In the genomic region with DNA sequence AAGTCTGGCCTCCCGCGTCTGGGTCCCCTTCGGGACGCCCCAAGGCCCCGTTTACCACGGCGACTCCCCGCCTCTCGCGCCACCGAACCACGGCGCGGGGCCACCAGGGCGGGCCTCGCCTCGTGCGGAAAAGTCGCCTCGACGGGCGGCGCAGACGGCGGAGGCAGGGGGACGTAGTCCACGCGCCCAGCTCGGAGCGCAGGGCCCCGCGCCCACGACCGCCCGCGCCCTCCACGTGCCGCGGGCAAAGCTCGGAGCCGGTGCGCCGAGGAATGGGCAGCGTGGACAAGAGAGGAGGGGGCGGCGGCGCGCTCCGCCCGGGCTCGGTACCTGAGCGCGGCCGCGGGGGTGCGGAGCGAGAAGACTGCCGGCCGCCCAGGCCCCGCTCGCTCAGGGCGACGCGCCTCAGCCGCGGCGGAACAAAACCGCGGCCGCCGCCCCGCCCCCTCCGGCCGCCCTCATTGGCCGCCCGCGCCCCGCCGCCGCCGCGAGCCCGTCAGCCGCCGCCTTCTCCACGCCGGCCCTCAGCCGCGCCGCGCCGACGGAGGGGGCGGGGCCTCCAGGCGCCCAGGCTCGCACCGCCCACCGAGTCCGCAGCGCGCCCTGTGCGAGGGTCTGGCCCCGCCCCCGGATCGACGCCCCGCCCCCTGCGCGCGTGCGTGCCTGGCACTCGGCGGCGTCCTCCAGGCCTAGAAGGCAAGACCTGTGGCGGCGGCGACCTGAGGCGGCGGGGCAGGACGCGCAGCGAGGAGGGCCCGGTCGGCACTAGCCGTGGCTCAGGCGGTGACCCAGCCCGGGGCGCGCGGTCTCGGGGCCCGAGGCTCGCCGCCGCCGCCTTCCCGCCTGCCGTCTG, we compare ENCODE assay signal across 8 cellular contexts. TPM values are rescaled to one million over a fixed set of nuclear protein-coding genes. Genes with fewer than 3 reads are reported as not detected.
DNase-seq lines count a peak whose midpoint lies in the region; ATAC-seq, FAIRE-seq and TF ChIP-seq lines count a peak whose summit lies in the region.

A gene with protein sequence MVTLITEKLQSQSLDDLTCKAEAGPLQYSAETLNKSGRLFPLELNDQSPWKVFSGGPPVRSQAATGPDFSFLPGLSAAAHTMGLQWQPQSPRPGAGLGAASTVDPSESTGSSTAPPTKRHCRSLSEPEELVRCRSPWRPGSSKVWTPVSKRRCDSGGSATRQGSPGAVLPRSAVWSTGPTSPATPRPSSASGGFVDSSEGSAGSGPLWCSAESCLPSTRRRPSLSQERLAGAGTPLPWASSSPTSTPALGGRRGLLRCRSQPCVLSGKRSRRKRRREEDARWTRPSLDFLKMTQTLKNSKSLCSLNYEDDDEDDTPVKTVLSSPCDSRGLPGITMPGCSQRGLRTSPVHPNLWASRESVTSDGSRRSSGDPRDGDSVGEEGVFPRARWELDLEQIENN (minus strand): TSS at position 411 of the 853 bp plus-strand sequence. CDS start 15,572 bp downstream, outside the sequence.

- 0 to 2% (median 2%) methylated on average over 60 to 138 of the region's 138 CpGs for WGBS in ovary, 3 donors

- no peaks in the 10 kb centered on the region for H3K36me3 Mint-ChIP-seq in activated naive CD8-positive, alpha-beta T cell treated with anti-CD3 and anti-CD28 coated beads for 36 hours

- DNase-seq in GDM1 (lab: John Stamatoyannopoulos, UW), result peak; percentile 86
- peak; percentile 70 for DNase-seq in H54 (ENCODE audit: insufficient read length, low spot score)
- peak; percentile 90 for DNase-seq in MM.1S
- DNase-seq in SKM-1 treated with dmso at 0.1 percent for 144 hours (lab: John Stamatoyannopoulos, UW; ENCODE audit: unreplicated experiment), result peak; percentile 92
- DNase-seq in activated naive CD8-positive, alpha-beta T cell treated with anti-CD3 and anti-CD28 coated beads for 36 hours, result peak; percentile 96
- DNase-seq in head of caudate nucleus, result peak; percentile 71 to 95 (median 88)
- DNase-seq in ovary, result peak; percentile 93 to 97 (median 95)
- peak; percentile 40 for DNase-seq in thoracic aorta (ENCODE audit: low spot score)

- peak within 1 kb of the TSS; percentile 75 for H3K27ac Mint-ChIP-seq in activated naive CD8-positive, alpha-beta T cell treated with anti-CD3 and anti-CD28 coated beads for 36 hours

- H3K27me3 Mint-ChIP-seq in activated naive CD8-positive, alpha-beta T cell treated with anti-CD3 and anti-CD28 coated beads for 36 hours, result no peaks in the 10 kb centered on the region

- H3K36me3 ChIP-seq in MM.1S (replicated peaks; ENCODE audit: insufficient read depth, low read length) (no peaks in the 10 kb centered on the region), ovary (no peaks in the 10 kb centered on the region), thoracic aorta (no peaks in the 10 kb centered on the region)

- H2AFZ ChIP-seq in MM.1S (ENCODE audit: low read length), result peak within 1 kb of the TSS; percentile 93

- peaks cover 3% of the 10 kb centered on the region for H3K9me3 Mint-ChIP-seq in activated naive CD8-positive, alpha-beta T cell treated with anti-CD3 and anti-CD28 coated beads for 36 hours

- FAIRE-seq in H54 (lab: Jason Lieb, UNC), result no peak

- H3K4me1 ChIP-seq in MM.1S (ENCODE audit: low read length) (peaks cover 11% of the 10 kb centered on the region), ovary (ENCODE audit: insufficient read depth) (peaks cover 4% of the 10 kb centered on the region), thoracic aorta (ENCODE audit: control insufficient read depth in 1 of 2, low read depth in 2 of 2) (peaks cover 0 to 14% of the 10 kb centered on the region in 2 donors)

- intact Hi-C loops in head of caudate nucleus (cut with DNase I), result no loop called here
- intact Hi-C loops in ovary (cut with DNase I), result no loop called here

- peak within 1 kb of the TSS; percentile 77 for H3K4me3 Mint-ChIP-seq in activated naive CD8-positive, alpha-beta T cell treated with anti-CD3 and anti-CD28 coated beads for 36 hours

- H3K4me2 ChIP-seq in MM.1S (ENCODE audit: low read depth, low read length), result peak within 1 kb of the TSS; percentile 68

- H3F3A ChIP-seq in MM.1S (ENCODE audit: insufficient read depth, low read length), result peaks cover 10% of the 10 kb centered on the region; the same call in 1 of the 2 replicates

- H3K27ac ChIP-seq in MM.1S (ENCODE audit: low read length) (no peak within 1 kb of the TSS), ovary (peak within 1 kb of the TSS; percentile 63 to 80), thoracic aorta (peak within 1 kb of the TSS; percentile 67 to 71)

- H3K9ac ChIP-seq in MM.1S (ENCODE audit: low read length), result peak within 1 kb of the TSS; percentile 28; the same call in 1 of the 2 replicates

- no peak for TF ChIP-seq EP300 in ovary (IDR thresholded peaks at IDR 0.05)

- H3K9me3 ChIP-seq in MM.1S (replicated peaks; ENCODE audit: insufficient read depth, low read length) (no peaks in the 10 kb centered on the region), ovary (no peaks in the 10 kb centered on the region), thoracic aorta (no peaks in the 10 kb centered on the region)

- ATAC-seq in thoracic aorta (ENCODE audit: insufficient number of reproducible peaks, low FRiP score, low read depth), result peak; percentile 82

- TF ChIP-seq CTCF in MM.1S (IDR thresholded peaks at IDR 0.05; ENCODE audit: low read length), result no peak
- TF ChIP-seq CTCF in ovary (IDR thresholded peaks at IDR 0.05), result no peak
- no peak for TF ChIP-seq CTCF in thoracic aorta (IDR thresholded peaks at IDR 0.05)

- H3K4me1 Mint-ChIP-seq in activated naive CD8-positive, alpha-beta T cell treated with anti-CD3 and anti-CD28 coated beads for 36 hours, result peaks cover 10% of the 10 kb centered on the region

- no peaks in the 10 kb centered on the region for H4K20me1 ChIP-seq in MM.1S (ENCODE audit: insufficient read depth, low read length)

- no peaks in the 10 kb centered on the region for H3K79me2 ChIP-seq in MM.1S (ENCODE audit: low read length)

- H3K9me2 ChIP-seq in MM.1S (replicated peaks; ENCODE audit: insufficient read depth, low read length), result no peaks in the 10 kb centered on the region

- no peaks in the 10 kb centered on the region for H3K27me3 ChIP-seq in MM.1S (replicated peaks; ENCODE audit: insufficient read depth, low read length)
- H3K27me3 ChIP-seq in ovary, result no peaks in the 10 kb centered on the region
- no peaks in the 10 kb centered on the region for H3K27me3 ChIP-seq in thoracic aorta (replicated peaks; ENCODE audit: insufficient read depth)

- peak; percentile 67 for TF ChIP-seq POLR2A in H54 (IDR thresholded peaks at IDR 0.05; ENCODE audit: low read depth, low read length)
- peak; percentile 46 for TF ChIP-seq POLR2A in ovary (IDR thresholded peaks at IDR 0.05)

- H3K4me3 ChIP-seq in MM.1S (ENCODE audit: low read length), result peak within 1 kb of the TSS; percentile 62
- peak within 1 kb of the TSS; percentile 55 for H3K4me3 ChIP-seq in ovary
- peak within 1 kb of the TSS; percentile 85 for H3K4me3 ChIP-seq in thoracic aorta

RNA-seq across cellular contexts. Expression of the gene that starts here (rescaled TPM):
- total RNA-seq in activated naive CD8-positive, alpha-beta T cell treated with anti-CD3 and anti-CD28 coated beads for 36 hours, result 1 to 10 TPM in 1 of 2 experiments, under 1 TPM in 1; 0.82 to 1.3 TPM
- 1 to 10 TPM; 1.7 to 5.1 (median 2.4) TPM for total RNA-seq in ovary
- 1 to 10 TPM in 1 of 2 donors, under 1 TPM in 1; 0.32 to 4.3 TPM for polyA plus RNA-seq in ovary
- 10 to 100 TPM in 1 of 2 donors, 1 to 10 TPM in 1; 5.1 to 10.9 TPM for total RNA-seq in thoracic aorta

Comparison
In these comparisons a context has a peak if more than half of its experiments do, and no peak if none do; other contexts are left out.
1. DNase-seq: peak in every context shown above with its lines; median percentile 96 in activated naive CD8-positive, alpha-beta T cell treated with anti-CD3 and anti-CD28 coated beads for 36 hours; 95 in ovary; 92 in SKM-1 treated with dmso at 0.1 percent for 144 hours; 90 in MM.1S; 88 in head of caudate nucleus; 86 in GDM1; 70 in H54; 40 in thoracic aorta.